Comparison of ENCODE assay signal across 13 cellular contexts in genomic region chr18:48917579-48918101, GRCh38. TPM values are rescaled to one million over a fixed set of nuclear protein-coding genes. Genes with fewer than 3 reads are reported as not detected.
DNase-seq lines count a peak whose midpoint lies in the region; ATAC-seq and TF ChIP-seq lines count a peak whose summit lies in the region.
"Had no signal": no experiment of that assay in that cellular context is flagged by ENCODE, and none has a peak within 500 bp of the region (broad histone marks: within the 10 kb centered on the region; RNA-seq: fewer than 3 reads in every experiment).

No MANE protein-coding gene starts in this region.

- no peaks in the 10 kb centered on the region for H3K9me3 Mint-ChIP-seq in naive thymus-derived CD4-positive, alpha-beta T cell
- H3K9me3 Mint-ChIP-seq: CD4-positive, CD25-positive, alpha-beta regulatory T cell; naive thymus-derived CD8-positive, alpha-beta T cell had no signal

- peak; percentile 58 for DNase-seq in ELR (ENCODE audit: low read depth)
- peak; percentile 58 for DNase-seq in UCSD-AML1 (lab: John Stamatoyannopoulos, UW; ENCODE audit: unreplicated experiment)
- no peak for DNase-seq in naive thymus-derived CD4-positive, alpha-beta T cell
- DNase-seq in PC-9: no peak
- no peak for DNase-seq in HuH-7.5 (ENCODE audit: low spot score)
- DNase-seq: activated CD4-positive, alpha-beta T cell treated with anti-CD3 and anti-CD28 coated beads for 48 hours; CD4-positive, CD25-positive, alpha-beta regulatory T cell; glutamatergic neuron; naive thymus-derived CD8-positive, alpha-beta T cell had no signal

- CTCF ChIA-PET in naive thymus-derived CD4-positive, alpha-beta T cell (lab: Charles Lee): interaction anchor here (1.2 kb wide), 1 partner anchor 23 kb away, joined by 4 read pairs; no protein-coding TSS in a partner anchor
- CTCF ChIA-PET in PC-9 (lab: Charles Lee): interaction anchor here (0.7 kb wide), 1 partner anchor 530 kb away, joined by 6 read pairs; no protein-coding TSS in a partner anchor

- no peaks in the 10 kb centered on the region for H3K27me3 ChIP-seq in naive thymus-derived CD4-positive, alpha-beta T cell (ENCODE audit: control insufficient read depth in 2 of 2, insufficient read depth in 2 of 2, low read length in 2 of 2)
- no peaks in the 10 kb centered on the region for H3K27me3 ChIP-seq in PC-9 (ENCODE audit: insufficient read depth, low read depth)

- no peaks in the 10 kb centered on the region for H3K79me2 ChIP-seq in PC-9 (ENCODE audit: low read depth)

- no peak overlapping the region for H3K4me2 ChIP-seq in PC-9

- no peaks in the 10 kb centered on the region for H3K27me3 Mint-ChIP-seq in naive thymus-derived CD4-positive, alpha-beta T cell
- H3K27me3 Mint-ChIP-seq: naive thymus-derived CD8-positive, alpha-beta T cell had no signal

- POLR2A ChIA-PET in naive thymus-derived CD4-positive, alpha-beta T cell (lab: Charles Lee): no interaction called here
- POLR2A ChIA-PET in PC-9 (lab: Charles Lee; ENCODE audit: unreplicated experiment): no interaction called here

- no peaks in the 10 kb centered on the region for H3K9me2 ChIP-seq in PC-9 (ENCODE audit: insufficient read depth)

- no peak overlapping the region for H3K4me3 ChIP-seq in naive thymus-derived CD4-positive, alpha-beta T cell (ENCODE audit: low read length)
- no peak overlapping the region for H3K4me3 ChIP-seq in PC-9

- peaks cover 0 to 16% (median 0%) of the 10 kb centered on the region in 3 experiments for H3K36me3 ChIP-seq in naive thymus-derived CD4-positive, alpha-beta T cell (ENCODE audit: control insufficient read depth in 2 of 3, insufficient read depth in 3 of 3, low read length in 3 of 3)
- no peaks in the 10 kb centered on the region for H3K36me3 ChIP-seq in PC-9 (ENCODE audit: low read depth)

- intact Hi-C loops in naive thymus-derived CD4-positive, alpha-beta T cell (cut with micrococcal nuclease): no loop called here
- intact Hi-C loops in PC-9 (cut with micrococcal nuclease; ENCODE audit: unreplicated experiment): loop anchor here (10.0 kb wide), 1 partner anchor 203 kb away; no protein-coding TSS in a partner anchor

- no peaks in the 10 kb centered on the region for H3K9me3 ChIP-seq in naive thymus-derived CD4-positive, alpha-beta T cell (ENCODE audit: control insufficient read depth in 2 of 3, low read length in 3 of 3)
- no peaks in the 10 kb centered on the region for H3K9me3 ChIP-seq in PC-9 (ENCODE audit: insufficient read depth, low read depth)

- no peak for TF ChIP-seq EP300 in Ishikawa (IDR thresholded peaks at IDR 0.05; ENCODE audit: borderline replicate concordance)

- peaks cover 13 to 57% (median 32%) of the 10 kb centered on the region in 7 donors for H3K4me1 Mint-ChIP-seq in naive thymus-derived CD4-positive, alpha-beta T cell

- no TSS peak for BruUV-seq in PC-9 (replicated peaks; lab: Mats Ljungman, UMichigan)

- no peak for TF ChIP-seq RAD21 in Ishikawa (IDR thresholded peaks at IDR 0.05; ENCODE audit: low read depth)

- peak; percentile 1 for ATAC-seq in naive thymus-derived CD4-positive, alpha-beta T cell
- no peak for ATAC-seq in esophagus mucosa
- no peak for ATAC-seq in GM18909 (IDR thresholded peaks at IDR 0.05; ENCODE audit: poor library complexity, unreplicated experiment)
- ATAC-seq: left lobe of liver had no signal

- no peak overlapping the region for H2AFZ ChIP-seq in PC-9

- H3K4me3 Mint-ChIP-seq in naive thymus-derived CD4-positive, alpha-beta T cell: no peak overlapping the region
- H3K4me3 Mint-ChIP-seq: CD4-positive, CD25-positive, alpha-beta regulatory T cell; naive thymus-derived CD8-positive, alpha-beta T cell had no signal

- peaks cover 13% of the 10 kb centered on the region; the same call in 1 of the 2 replicates for H4K20me1 ChIP-seq in PC-9 (ENCODE audit: insufficient read depth)

- peak overlapping the region in 2 of 9 donors; percentile 46 to 59 for H3K27ac Mint-ChIP-seq in naive thymus-derived CD4-positive, alpha-beta T cell

- no peak for TF ChIP-seq CTCF in PC-9 (conservative IDR thresholded peaks at IDR 0.05)

- no peak overlapping the region for H3K27ac ChIP-seq in naive thymus-derived CD4-positive, alpha-beta T cell (ENCODE audit: low read depth, low read length)
- no peak overlapping the region for H3K27ac ChIP-seq in PC-9

- H3F3A ChIP-seq in PC-9 (ENCODE audit: insufficient read depth, low read depth): peaks cover 17% of the 10 kb centered on the region

- peaks cover 9 to 21% (median 11%) of the 10 kb centered on the region in 5 donors for H3K36me3 Mint-ChIP-seq in naive thymus-derived CD4-positive, alpha-beta T cell

- peaks cover 8 to 17% of the 10 kb centered on the region in 2 donors for H3K4me1 ChIP-seq in naive thymus-derived CD4-positive, alpha-beta T cell (ENCODE audit: control insufficient read depth in 2 of 2, insufficient read depth in 2 of 2, low read length in 2 of 2)
- no peaks in the 10 kb centered on the region for H3K4me1 ChIP-seq in PC-9 (replicated peaks; ENCODE audit: insufficient read depth)

TF ChIP-seq in Ishikawa, 13 proteins besides CTCF, POLR2A, EP300 and RAD21:
- TF ChIP-seq CEBPB (IDR thresholded peaks at IDR 0.05) (0 out of 2 replicates have a peak, but pooled peaks have one; percentile 42), TEAD4 (IDR thresholded peaks at IDR 0.05) (no peak)

RNA-seq across cellular contexts. Expression of gene SMAD7, which starts 33.1 kb away (rescaled TPM):
- total RNA-seq in naive thymus-derived CD4-positive, alpha-beta T cell: 10 to 100 TPM; 21.2 to 79.4 (median 30.1) TPM
- polyA plus RNA-seq in naive thymus-derived CD4-positive, alpha-beta T cell: 1 to 10 TPM; 5.3 to 6.5 TPM
- total RNA-seq in esophagus mucosa (3.7 TPM), PC-9 (2021) (5.0 and 5.8 TPM in 2 replicates)

Comparison
In these comparisons a context has a peak if more than half of its experiments do, and no peak if none do; other contexts are left out.
1. DNase-seq: peak in ELR (single experiment) and UCSD-AML1 (single experiment); none in naive thymus-derived CD4-positive, alpha-beta T cell (0 of 9), PC-9 (0 of 2) and HuH-7.5 (single experiment).